8 cellular contexts compared by ENCODE assay signal in the genomic region with DNA sequence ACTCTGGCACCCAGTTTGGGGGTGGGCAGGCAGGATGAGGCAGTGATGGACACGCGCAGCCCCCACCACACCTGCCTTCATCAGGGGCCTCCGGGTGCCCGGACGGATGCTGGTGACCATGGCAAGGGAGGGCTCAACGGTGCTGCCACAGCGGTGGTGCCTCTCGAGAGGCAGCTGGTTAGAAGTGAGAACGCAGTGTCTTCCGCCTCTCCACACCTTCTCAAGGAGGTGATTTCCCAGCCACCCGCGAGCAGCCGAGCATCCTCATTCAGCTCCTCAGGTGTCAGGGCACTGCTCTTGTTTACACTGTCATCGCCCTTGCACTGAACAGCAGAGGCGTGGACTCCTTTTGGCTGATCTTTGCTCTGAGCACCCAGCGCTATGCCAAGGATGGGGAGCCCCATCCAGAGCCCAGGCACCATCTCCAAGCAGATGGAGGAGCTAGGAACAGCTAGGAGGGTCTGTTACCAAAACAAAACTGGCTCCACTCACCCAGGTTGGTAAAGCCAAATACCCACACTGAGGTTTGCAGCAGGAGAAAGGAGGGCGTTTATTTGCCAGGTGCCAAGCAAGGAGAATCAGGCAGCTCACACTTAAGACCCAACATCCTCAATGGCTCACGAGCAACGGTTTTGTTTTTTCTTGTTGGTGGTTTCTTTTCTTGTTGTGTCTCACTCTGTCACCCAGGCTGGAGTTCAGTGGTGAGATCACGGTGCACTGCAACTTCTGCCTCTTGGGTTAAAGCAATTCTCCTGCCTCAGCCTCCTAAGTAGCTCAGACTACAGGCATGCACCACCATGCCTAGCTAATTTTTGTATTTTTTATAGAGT.
DNase-seq lines count a peak whose midpoint lies in the region; ATAC-seq and TF ChIP-seq lines count a peak whose summit lies in the region.
"Had no signal": no experiment of that assay in that cellular context is flagged by ENCODE, and none has a peak within 500 bp of the region (broad histone marks: within the 10 kb centered on the region; RNA-seq: fewer than 3 reads in every experiment).

No MANE protein-coding gene starts in this region.

- DNase-seq in activated CD4-positive, CD25-positive, alpha-beta regulatory T cell (lab: John Stamatoyannopoulos, UW) = peak; percentile 15 to 46 (median 27)
- peak; percentile 58 for DNase-seq in activated T-helper 9 cell treated with anti-CD3 and anti-CD28 coated beads, Interleukin-2, amount 50 U/mL, for 16 hours (ENCODE audit: low read depth)
- peak; percentile 31 to 32 for DNase-seq in stimulated activated CD4-positive, alpha-beta T cell treated with anti-CD3 and anti-CD28 coated beads, Interleukin-15, amount 100 ng/mL, for 48 hours (ENCODE audit: low read depth in 2 of 2)
- DNase-seq in GM10266 (ENCODE audit: extremely low spot score) = no peak
- no peak for DNase-seq in HCEC 1CT
- DNase-seq in GF-D8 (lab: John Stamatoyannopoulos, UW) = no peak
- DNase-seq: nucleus accumbens had no signal

- TF ChIP-seq CTCF in GM10266 (IDR thresholded peaks at IDR 0.05; ENCODE audit: control insufficient read depth, insufficient read depth, low read depth, missing control alignments) = no peak

- ATAC-seq in HG03432 (IDR thresholded peaks at IDR 0.05; ENCODE audit: unreplicated experiment) = no peak

Comparison
In these comparisons a context has a peak if more than half of its experiments do, and no peak if none do; other contexts are left out.
1. DNase-seq: peak in activated CD4-positive, CD25-positive, alpha-beta regulatory T cell (4 of 4), activated T-helper 9 cell treated with anti-CD3 and anti-CD28 coated beads, Interleukin-2, amount 50 U/mL, for 16 hours (single experiment) and stimulated activated CD4-positive, alpha-beta T cell treated with anti-CD3 and anti-CD28 coated beads, Interleukin-15, amount 100 ng/mL, for 48 hours (2 of 2); none in GM10266 (single experiment), HCEC 1CT (single experiment) and GF-D8 (single experiment).